In the genomic region with DNA sequence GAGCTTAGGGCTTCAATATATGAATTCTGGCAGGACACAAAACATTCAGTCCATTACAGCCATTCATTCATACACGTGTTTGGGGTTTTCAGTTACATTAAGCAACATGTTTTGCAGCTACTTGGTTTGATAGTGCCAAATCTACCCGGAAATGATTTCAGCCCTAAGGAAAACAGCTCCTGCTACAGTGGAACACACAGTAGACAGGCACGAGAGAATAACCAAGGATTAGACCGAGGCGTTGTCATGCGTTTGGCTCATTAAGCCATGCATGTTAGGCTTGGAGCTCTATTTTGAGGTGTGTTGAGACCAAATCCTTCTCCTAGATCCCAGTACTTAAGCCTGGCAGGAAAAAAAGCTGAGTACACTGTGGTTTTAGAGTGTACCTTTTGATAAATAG, we compare ENCODE assay signal across 10 cellular contexts.
DNase-seq lines count a peak whose midpoint lies in the region; ATAC-seq, FAIRE-seq and TF ChIP-seq lines count a peak whose summit lies in the region.
"Had no signal": no experiment of that assay in that cellular context is flagged by ENCODE, and none has a peak within 500 bp of the region (broad histone marks: within the 10 kb centered on the region; RNA-seq: fewer than 3 reads in every experiment).

No MANE protein-coding gene starts in this region.

- no peak overlapping the region for H3K9ac ChIP-seq in keratinocyte (ENCODE audit: control insufficient read depth, extremely low read depth, insufficient read depth, low read length)

- no peaks in the 10 kb centered on the region for H4K20me1 ChIP-seq in keratinocyte (ENCODE audit: control insufficient read depth, extremely low read depth, insufficient read depth, low read length)

- dilution Hi-C loops in keratinocyte (cut with MboI; ENCODE audit: extremely low pct_ligation_motif_present, low sequenced_read_pairs): no loop called here

- H3K4me1 ChIP-seq in keratinocyte (ENCODE audit: control insufficient read depth, extremely low read depth, insufficient read depth, low read length): peaks cover 26% of the 10 kb centered on the region

- no peak for DNase-seq in activated naive CD4-positive, alpha-beta T cell treated with anti-CD3 and anti-CD28 coated beads, Interleukin-2, amount 10 ng/mL, durations not matched to agents 7 days and 5 days
- no peak for DNase-seq in activated naive CD4-positive, alpha-beta T cell treated with Interleukin-2 at 50 U/mL for 16 hours
- no peak for DNase-seq in keratinocyte (ENCODE audit: low read depth, low spot score)
- no peak for DNase-seq in urothelium cell line (ENCODE audit: low spot score)
- DNase-seq in NCI-H2171 (lab: John Stamatoyannopoulos, UW): no peak
- DNase-seq: NCI-H2171 treated with DMSO at 0.1 percent for 48 hours had no signal

- no peaks in the 10 kb centered on the region for H3K9me3 Mint-ChIP-seq in activated naive CD4-positive, alpha-beta T cell treated with anti-CD3 and anti-CD28 coated beads, Interleukin-2, amount 10 ng/mL, durations not matched to agents 7 days and 5 days
- no peaks in the 10 kb centered on the region for H3K9me3 Mint-ChIP-seq in activated naive CD8-positive, alpha-beta T cell (ENCODE audit: low read depth)

- no peak overlapping the region for H2AFZ ChIP-seq in keratinocyte (ENCODE audit: control insufficient read depth, low read length)

- no peaks in the 10 kb centered on the region for H3K9me3 ChIP-seq in keratinocyte (ENCODE audit: control insufficient read depth, low read depth, low read length)

- no peaks in the 10 kb centered on the region for H3K79me2 ChIP-seq in keratinocyte (ENCODE audit: control insufficient read depth, insufficient read depth, low read length)

- no peaks in the 10 kb centered on the region for H3K9me1 ChIP-seq in keratinocyte (ENCODE audit: control insufficient read depth, extremely low read depth, insufficient read depth, low read length)

- no peak overlapping the region for H3K4me2 ChIP-seq in keratinocyte (ENCODE audit: control insufficient read depth, extremely low read depth, insufficient read depth, low read depth, low read length)

- H3K4me3 ChIP-seq in keratinocyte (ENCODE audit: control insufficient read depth in 2 of 3, extremely low read depth in 1 of 3, insufficient read depth in 2 of 3, low read depth in 1 of 3, low read length in 3 of 3): no peak overlapping the region

- H3K27me3 ChIP-seq in keratinocyte (ENCODE audit: control insufficient read depth, extremely low read depth, insufficient read depth, low read length): no peaks in the 10 kb centered on the region

- no peak for TF ChIP-seq CTCF in keratinocyte (optimal IDR thresholded peaks at IDR 0.05 in 1 of 3, IDR thresholded peaks at IDR 0.05 in 1 of 3, conservative IDR thresholded peaks at IDR 0.05 in 1 of 3; ENCODE audit: extremely low read depth in 1 of 3, insufficient read depth in 2 of 3, low read length in 3 of 3)

- H3K4me3 Mint-ChIP-seq in activated naive CD4-positive, alpha-beta T cell treated with anti-CD3 and anti-CD28 coated beads, Interleukin-2, amount 10 ng/mL, durations not matched to agents 7 days and 5 days: no peak overlapping the region
- no peak overlapping the region for H3K4me3 Mint-ChIP-seq in activated naive CD8-positive, alpha-beta T cell

- H3K27me3 Mint-ChIP-seq in activated naive CD4-positive, alpha-beta T cell treated with anti-CD3 and anti-CD28 coated beads, Interleukin-2, amount 10 ng/mL, durations not matched to agents 7 days and 5 days: no peaks in the 10 kb centered on the region
- H3K27me3 Mint-ChIP-seq in activated naive CD8-positive, alpha-beta T cell: no peaks in the 10 kb centered on the region

- no peak overlapping the region for H3K27ac ChIP-seq in keratinocyte (ENCODE audit: control insufficient read depth, insufficient read depth, low read length)

- ATAC-seq in GM21786 (IDR thresholded peaks at IDR 0.05; ENCODE audit: unreplicated experiment) (no peak), HG03354 (IDR thresholded peaks at IDR 0.05; ENCODE audit: poor library complexity, severe bottlenecking, unreplicated experiment) (no peak)
- ATAC-seq: activated CD4-positive, CD25-positive, alpha-beta regulatory T cell treated with anti-CD3 and anti-CD28 coated beads, Interleukin-2, amount 50 U/mL, for 24 hours had no signal

- CTCF ChIA-PET in activated naive CD4-positive, alpha-beta T cell treated with anti-CD3 and anti-CD28 coated beads, Interleukin-2, amount 10 ng/mL, durations not matched to agents 7 days and 5 days (lab: Charles Lee): interaction anchor here (1.0 kb wide), 1 partner anchor 18 kb away, joined by 3 read pairs; no protein-coding TSS in a partner anchor

- H3K27ac Mint-ChIP-seq in activated naive CD4-positive, alpha-beta T cell treated with anti-CD3 and anti-CD28 coated beads, Interleukin-2, amount 10 ng/mL, durations not matched to agents 7 days and 5 days: peak overlapping the region; percentile 21
- H3K27ac Mint-ChIP-seq in activated naive CD8-positive, alpha-beta T cell: peak overlapping the region; percentile 100

- H3K36me3 Mint-ChIP-seq in activated naive CD4-positive, alpha-beta T cell treated with anti-CD3 and anti-CD28 coated beads, Interleukin-2, amount 10 ng/mL, durations not matched to agents 7 days and 5 days: peaks cover 74% of the 10 kb centered on the region
- peaks cover 39% of the 10 kb centered on the region for H3K36me3 Mint-ChIP-seq in activated naive CD8-positive, alpha-beta T cell

- H3K4me1 Mint-ChIP-seq in activated naive CD4-positive, alpha-beta T cell treated with anti-CD3 and anti-CD28 coated beads, Interleukin-2, amount 10 ng/mL, durations not matched to agents 7 days and 5 days: peaks cover 62% of the 10 kb centered on the region
- peaks cover 65% of the 10 kb centered on the region for H3K4me1 Mint-ChIP-seq in activated naive CD8-positive, alpha-beta T cell (ENCODE audit: low read depth)

- no peaks in the 10 kb centered on the region for H3K36me3 ChIP-seq in keratinocyte (ENCODE audit: control insufficient read depth in 2 of 2, extremely low read depth in 1 of 2, insufficient read depth in 2 of 2, low read length in 2 of 2)

- FAIRE-seq in keratinocyte (lab: Jason Lieb, UNC): peak; percentile 17
- FAIRE-seq in urothelium cell line (lab: Jason Lieb, UNC): peak; percentile 59
